8 cellular contexts compared by ENCODE assay signal in the genomic region with DNA sequence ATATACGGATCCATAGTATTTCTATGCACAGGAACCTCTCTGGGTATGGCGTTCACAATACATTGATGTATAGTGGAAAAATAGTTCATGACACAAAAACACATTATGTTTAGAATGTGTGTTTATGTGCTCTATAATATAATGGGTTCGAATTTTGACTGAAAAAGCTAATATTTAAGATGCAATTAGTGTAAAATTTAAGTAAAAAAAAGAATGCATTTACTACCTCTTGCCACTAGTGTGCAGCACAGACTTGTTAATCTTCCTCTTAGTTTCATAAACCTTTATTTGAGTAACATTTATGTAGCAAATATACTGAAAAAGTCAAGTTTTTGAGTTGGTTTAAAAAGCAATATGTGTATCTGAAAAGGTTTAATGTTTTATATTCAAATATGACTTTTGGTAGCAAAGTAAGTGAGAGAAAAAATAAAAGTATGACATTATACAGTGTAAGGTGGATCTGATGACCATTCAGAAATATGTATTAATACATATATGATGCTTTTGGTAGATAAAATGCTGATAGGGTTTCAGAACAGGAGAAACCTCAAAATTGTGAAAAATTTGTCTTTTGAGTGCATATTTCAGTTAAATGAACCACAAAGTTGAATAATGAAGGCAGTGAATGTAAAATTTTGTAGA. TPM values are rescaled to one million over a fixed set of nuclear protein-coding genes. Genes with fewer than 3 reads are reported as not detected.
DNase-seq lines count a peak whose midpoint lies in the region; ATAC-seq and TF ChIP-seq lines count a peak whose summit lies in the region.

No MANE protein-coding gene starts in this region.

- no peak overlapping the region for H3K4me3 Mint-ChIP-seq in CD4-positive, alpha-beta T cell
- H3K4me3 Mint-ChIP-seq in osteocyte (ENCODE audit: unreplicated experiment), result no peak overlapping the region

- H3K27me3 ChIP-seq in CD4-positive, alpha-beta T cell (ENCODE audit: control insufficient read depth, insufficient read depth, low read length), result no peaks in the 10 kb centered on the region
- H3K27me3 ChIP-seq in colonic mucosa, result no peaks in the 10 kb centered on the region

- no peaks in the 10 kb centered on the region for H3K9me3 Mint-ChIP-seq in CD4-positive, alpha-beta T cell
- H3K9me3 Mint-ChIP-seq in osteocyte (ENCODE audit: unreplicated experiment), result no peaks in the 10 kb centered on the region

- H3K9ac ChIP-seq in colonic mucosa (ENCODE audit: low read depth in 2 of 2, low read length in 2 of 2), result no peak overlapping the region

- no peaks in the 10 kb centered on the region for H3K4me1 Mint-ChIP-seq in CD4-positive, alpha-beta T cell (ENCODE audit: low read depth)
- H3K4me1 Mint-ChIP-seq in osteocyte (ENCODE audit: unreplicated experiment), result peaks cover 1% of the 10 kb centered on the region

- no peaks in the 10 kb centered on the region for H3K36me3 ChIP-seq in colonic mucosa

- TF ChIP-seq CTCF in CD4-positive, alpha-beta T cell (IDR thresholded peaks at IDR 0.05), result peak; percentile 59
- peak; percentile 53 for TF ChIP-seq CTCF in colonic mucosa (IDR thresholded peaks at IDR 0.05)
- TF ChIP-seq CTCF in osteocyte (IDR thresholded peaks at IDR 0.05), result peak; percentile 70

- DNase-seq in CD4-positive, alpha-beta T cell, result no peak
- DNase-seq in NCI-H345 treated with DMSO at 0.1 percent for 48 hours (lab: John Stamatoyannopoulos, UW; ENCODE audit: unreplicated experiment) (peak; percentile 35), colonic mucosa (no peak), osteocyte (ENCODE audit: extremely low spot score, unreplicated experiment) (no peak), T-helper 1 cell (no peak), germinal center (ENCODE audit: low spot score) (no peak)

- CTCF ChIA-PET in CD4-positive, alpha-beta T cell (lab: Charles Lee), result no interaction called here

- no peak overlapping the region for H3K27ac ChIP-seq in CD4-positive, alpha-beta T cell (ENCODE audit: low read depth, low read length)
- no peak overlapping the region for H3K27ac ChIP-seq in colonic mucosa

- H3K36me3 Mint-ChIP-seq in CD4-positive, alpha-beta T cell (ENCODE audit: low read depth), result no peaks in the 10 kb centered on the region
- H3K36me3 Mint-ChIP-seq in osteocyte (ENCODE audit: unreplicated experiment), result peaks cover 7% of the 10 kb centered on the region

- no peak overlapping the region for H3K27ac Mint-ChIP-seq in CD4-positive, alpha-beta T cell
- no peak overlapping the region for H3K27ac Mint-ChIP-seq in osteocyte (ENCODE audit: unreplicated experiment)

- H3K4me1 ChIP-seq in colonic mucosa, result no peaks in the 10 kb centered on the region

- H3K9me3 ChIP-seq in CD4-positive, alpha-beta T cell (ENCODE audit: control insufficient read depth, low read length), result no peaks in the 10 kb centered on the region
- H3K9me3 ChIP-seq in colonic mucosa, result no peaks in the 10 kb centered on the region

- intact Hi-C loops in CD4-positive, alpha-beta T cell (cut with DNase I, micrococcal nuclease), result loop anchor here (1.0 to 5.0 kb wide), 4 partner anchors 1237 to 1587 kb away; no protein-coding TSS in a partner anchor
- intact Hi-C loops in colonic mucosa (cut with DNase I), result loop anchor here (10.0 kb wide), 1 partner anchor 1237 kb away; no protein-coding TSS in a partner anchor

- POLR2A ChIA-PET in CD4-positive, alpha-beta T cell (lab: Charles Lee), result no interaction called here

- H3K4me3 ChIP-seq in colonic mucosa, result no peak overlapping the region

- H3K27me3 Mint-ChIP-seq in CD4-positive, alpha-beta T cell, result no peaks in the 10 kb centered on the region
- no peaks in the 10 kb centered on the region for H3K27me3 Mint-ChIP-seq in osteocyte (ENCODE audit: unreplicated experiment)

- no peak for ATAC-seq in CD4-positive, alpha-beta T cell (ENCODE audit: poor library complexity)
- ATAC-seq in GM19468 (IDR thresholded peaks at IDR 0.05; ENCODE audit: extremely low read depth, unreplicated experiment), result peak; percentile 35
- ATAC-seq in HG02571 (IDR thresholded peaks at IDR 0.05; ENCODE audit: unreplicated experiment), result no peak

RNA-seq across cellular contexts. Expression of gene CCDC102B, which starts 49.5 kb away (rescaled TPM):
- 1 to 10 TPM; 2.6 to 3.0 TPM for total RNA-seq in CD4-positive, alpha-beta T cell
- 1 to 10 TPM; 1.7 to 3.3 TPM for total RNA-seq in colonic mucosa
- 18.5 and 18.9 TPM in 2 replicates for total RNA-seq in osteocyte
